ENCODE assay signal across 1 cellular context in the genomic region with DNA sequence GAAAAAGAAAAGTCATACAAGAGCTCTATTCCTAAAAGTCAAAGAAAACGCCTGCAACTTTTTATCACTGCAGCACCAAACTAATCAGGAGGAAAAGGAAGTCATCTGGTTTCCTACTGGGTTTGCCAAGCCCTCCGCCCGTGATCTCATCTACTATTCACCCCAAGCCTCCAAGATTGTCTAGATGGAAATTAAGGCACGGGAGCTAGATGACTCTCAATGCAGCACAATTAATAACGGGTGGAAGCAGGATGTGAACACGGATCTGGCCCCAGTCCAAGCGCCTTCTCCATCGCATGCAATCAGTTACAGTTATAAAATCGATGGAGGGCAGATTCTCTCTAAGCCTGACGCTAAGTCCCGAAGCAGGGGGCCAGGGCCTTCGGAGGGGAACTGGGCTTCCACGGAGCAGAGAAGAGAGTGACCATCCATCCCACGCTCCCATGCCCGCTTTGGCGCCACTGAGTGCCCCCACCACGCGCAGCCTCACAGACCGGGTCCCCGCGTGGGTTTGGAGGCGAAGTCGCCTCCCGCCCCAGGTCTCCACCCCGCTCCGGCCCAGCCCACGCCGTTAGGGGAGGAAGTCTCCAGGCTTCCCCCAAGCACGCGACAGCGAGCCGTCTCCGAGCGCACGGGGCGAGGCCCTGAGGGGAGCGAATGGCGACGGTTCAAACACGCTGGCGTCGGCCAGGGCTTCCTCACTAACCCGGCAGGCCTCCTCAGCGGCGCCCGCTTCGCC.
TF ChIP-seq lines count a peak whose summit lies in the region.

No MANE protein-coding gene starts in this region.

TF ChIP-seq in H1, 55 proteins besides CTCF, POLR2A, EP300 and RAD21:
- TF ChIP-seq SP2 (IDR thresholded peaks at IDR 0.05; ENCODE audit: low read length) (no peak), HDAC6 (IDR thresholded peaks at IDR 0.05; ENCODE audit: low read depth, low read length) (no peak), YY1 (IDR thresholded peaks at IDR 0.05; ENCODE audit: low read depth, low read length) (no peak), BCL11A (IDR thresholded peaks at IDR 0.05; ENCODE audit: low read depth in 2 of 2, low read length in 2 of 2) (no peak), EGR1 (IDR thresholded peaks at IDR 0.05; ENCODE audit: borderline replicate concordance, low read depth, low read length) (no peak)
- TF ChIP-seq, protein P1, sequence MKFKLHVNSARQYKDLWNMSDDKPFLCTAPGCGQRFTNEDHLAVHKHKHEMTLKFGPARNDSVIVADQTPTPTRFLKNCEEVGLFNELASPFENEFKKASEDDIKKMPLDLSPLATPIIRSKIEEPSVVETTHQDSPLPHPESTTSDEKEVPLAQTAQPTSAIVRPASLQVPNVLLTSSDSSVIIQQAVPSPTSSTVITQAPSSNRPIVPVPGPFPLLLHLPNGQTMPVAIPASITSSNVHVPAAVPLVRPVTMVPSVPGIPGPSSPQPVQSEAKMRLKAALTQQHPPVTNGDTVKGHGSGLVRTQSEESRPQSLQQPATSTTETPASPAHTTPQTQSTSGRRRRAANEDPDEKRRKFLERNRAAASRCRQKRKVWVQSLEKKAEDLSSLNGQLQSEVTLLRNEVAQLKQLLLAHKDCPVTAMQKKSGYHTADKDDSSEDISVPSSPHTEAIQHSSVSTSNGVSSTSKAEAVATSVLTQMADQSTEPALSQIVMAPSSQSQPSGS (IDR thresholded peaks at IDR 0.05; ENCODE audit: low read length), result no peak
